ENCODE assay signal across 1 cellular context in genomic region chr14:69038449-69039286, GRCh38.
TF ChIP-seq lines count a peak whose summit lies in the region.

No MANE protein-coding gene starts in this region.

TF ChIP-seq in WTC11, 78 proteins besides CTCF, POLR2A, EP300 and RAD21 (continued from another document):
- no peak for TF ChIP-seq ATF6 (CRISPR knock-in tag; IDR thresholded peaks at IDR 0.05)
- no peak for TF ChIP-seq ZNF317 (CRISPR knock-in tag; IDR thresholded peaks at IDR 0.05; ENCODE audit: borderline replicate concordance, low read depth)
TF ChIP-seq in WTC11: peak in this region for 0.
